In the genomic region with DNA sequence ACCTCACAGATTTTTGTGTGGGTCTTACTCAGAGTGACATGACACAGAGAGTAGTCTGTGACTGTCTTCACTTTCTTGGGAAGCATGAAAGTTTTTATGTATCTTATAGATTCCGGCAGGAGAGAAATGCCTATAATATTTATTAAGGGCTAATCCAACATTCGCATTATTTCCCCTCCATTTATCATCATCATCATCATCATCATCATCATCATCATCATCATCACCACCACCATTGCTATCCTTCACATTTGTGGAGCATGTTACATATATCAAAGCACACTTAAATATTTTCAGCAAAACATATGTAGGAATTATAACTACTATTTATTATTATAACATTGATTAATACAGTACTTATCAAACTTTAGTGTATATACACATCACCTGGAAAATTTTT, we compare ENCODE assay signal across 30 cellular contexts.
"Had no signal": no experiment of that assay in that cellular context is flagged by ENCODE, and none has a peak within 500 bp of the region (broad histone marks: within the 10 kb centered on the region; RNA-seq: fewer than 3 reads in every experiment).

No MANE protein-coding gene starts in this region.

- FAIRE-seq: pancreas had no signal

- H3K4me1 Mint-ChIP-seq: naive thymus-derived CD4-positive, alpha-beta T cell; stimulated activated memory B cell treated with anti-CD40 and anti-IgM and Interleukin-4, amounts not matched to agents 10 μg/mL and 1 μg/mL and 100 μg/mL, for 72 hours had no signal

- ATAC-seq: naive thymus-derived CD4-positive, alpha-beta T cell; natural killer cell; pancreas; right cardiac atrium; sciatic nerve; stimulated activated memory B cell treated with anti-CD40 and anti-IgM and Interleukin-4, amounts not matched to agents 10 μg/mL and 1 μg/mL and 100 μg/mL, for 72 hours; stimulated activated naive CD8-positive, alpha-beta T cell treated with anti-CD3 and anti-CD28 coated beads, Interleukin-15, amount 100 ng/mL, for 72 hours; stimulated activated naive CD8-positive, alpha-beta T cell treated with anti-CD3 and anti-CD28 coated beads, Interleukin-15, Interleukin-2, amounts not matched to agents 100 U/mL and 50 U/mL, for 24 hours; upper lobe of right lung had no signal

- H3K27me3 ChIP-seq: neutrophil, pancreas, spleen, suprapubic skin, testis, tibial artery, transverse colon, upper lobe of right lung, uterus had no signal

- H3K36me3 Mint-ChIP-seq: naive thymus-derived CD4-positive, alpha-beta T cell; natural killer cell; stimulated activated memory B cell treated with anti-CD40 and anti-IgM and Interleukin-4, amounts not matched to agents 10 μg/mL and 1 μg/mL and 100 μg/mL, for 72 hours; type B pancreatic cell had no signal

- H3K4me3 ChIP-seq: pancreas, prostate gland, skin epidermis, smooth muscle cell, spleen, suprapubic skin, testis, tibial artery, transverse colon, upper lobe of right lung, uterus had no signal

- H3K27ac ChIP-seq: neutrophil, pancreas, prostate gland, skin epidermis, spleen, suprapubic skin, testis, tibial artery, transverse colon, upper lobe of right lung, uterus had no signal

- DNase-seq: naive thymus-derived CD4-positive, alpha-beta T cell; natural killer cell; nucleus accumbens; pancreas; right cardiac atrium; spleen; stimulated activated CD4-positive, alpha-beta T cell treated with anti-CD3 and anti-CD28 coated beads, Interleukin-12 subunit alpha, Interleukin-12 subunit beta, amount 100 ng/mL, for 4 hours; stimulated activated CD4-positive, alpha-beta T cell treated with anti-CD3 and anti-CD28 coated beads, Interleukin-1b, Interleukin-23, amount 100 ng/mL, for 48 hours; stimulated activated CD4-positive, alpha-beta T cell treated with anti-CD3 and anti-CD28 coated beads, Interleukin-4, amount 100 ng/mL, for 1 hour; stimulated activated CD4-positive, alpha-beta T cell treated with anti-CD3 and anti-CD28 coated beads, Interleukin-4, amount 100 ng/mL, for 4 hours; stimulated activated CD8-positive, alpha-beta memory T cell treated with anti-CD3 and anti-CD28 coated beads, Interleukin-4, amount 100 ng/mL, for 48 hours; stimulated activated naive CD4-positive, alpha-beta T cell; stimulated activated naive CD8-positive, alpha-beta T cell treated with anti-CD3 and anti-CD28 coated beads, Interleukin-15, amount 100 ng/mL, for 72 hours; stimulated activated naive CD8-positive, alpha-beta T cell treated with anti-CD3 and anti-CD28 coated beads, Interleukin-15, Interleukin-2, amounts not matched to agents 100 U/mL and 50 U/mL, for 24 hours; substantia nigra; testis; tibial artery; transverse colon; upper lobe of right lung; uterus had no signal

- H3K4me2 ChIP-seq: smooth muscle cell had no signal

- H3K27ac Mint-ChIP-seq: naive thymus-derived CD4-positive, alpha-beta T cell; natural killer cell; stimulated activated memory B cell treated with anti-CD40 and anti-IgM and Interleukin-4, amounts not matched to agents 10 μg/mL and 1 μg/mL and 100 μg/mL, for 72 hours; type B pancreatic cell had no signal

- H3K4me3 Mint-ChIP-seq: naive thymus-derived CD4-positive, alpha-beta T cell; natural killer cell; nephron; neural crest cell; stimulated activated memory B cell treated with anti-CD40 and anti-IgM and Interleukin-4, amounts not matched to agents 10 μg/mL and 1 μg/mL and 100 μg/mL, for 72 hours; stimulated activated naive CD8-positive, alpha-beta T cell treated with anti-CD3 and anti-CD28 coated beads, Interleukin-15, amount 100 ng/mL, for 72 hours; type B pancreatic cell had no signal

- H3K27me3 Mint-ChIP-seq: type B pancreatic cell had no signal

- H3K4me1 ChIP-seq: prostate gland, spleen, suprapubic skin, testis, tibial artery, transverse colon, upper lobe of right lung, uterus had no signal

- H3K36me3 ChIP-seq: neutrophil, pancreas, prostate gland, spleen, suprapubic skin, tibial artery, transverse colon, upper lobe of right lung, uterus had no signal

- H3K9me3 ChIP-seq: neutrophil, pancreas, prostate gland, spleen, suprapubic skin, testis, tibial artery, transverse colon, upper lobe of right lung, uterus had no signal

- H3K9me3 Mint-ChIP-seq: naive thymus-derived CD4-positive, alpha-beta T cell; natural killer cell; nephron; neural crest cell; stimulated activated memory B cell treated with anti-CD40 and anti-IgM and Interleukin-4, amounts not matched to agents 10 μg/mL and 1 μg/mL and 100 μg/mL, for 72 hours; stimulated activated naive CD8-positive, alpha-beta T cell treated with anti-CD3 and anti-CD28 coated beads, Interleukin-15, amount 100 ng/mL, for 72 hours; type B pancreatic cell had no signal
